1 cellular context compared by ENCODE assay signal in the genomic region with DNA sequence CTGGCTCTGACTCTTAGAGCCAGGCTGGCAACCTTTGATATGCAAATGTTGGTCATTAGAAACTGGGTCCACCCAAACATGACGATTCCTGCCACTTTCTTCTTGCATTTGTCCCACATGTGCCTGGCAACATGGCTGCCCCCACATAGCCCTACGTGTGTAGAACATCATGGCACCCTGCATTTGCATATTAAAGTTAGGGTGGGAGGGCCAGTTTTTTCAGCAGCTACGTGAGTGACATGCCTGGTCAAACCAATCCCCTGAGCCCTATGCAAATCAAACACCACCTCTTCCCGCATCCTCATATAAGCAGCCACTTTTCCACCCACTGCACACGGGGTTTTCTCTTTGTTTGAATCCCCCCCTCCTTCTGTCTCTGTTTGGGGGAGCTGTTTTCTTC.
TF ChIP-seq lines count a peak whose summit lies in the region.

No MANE protein-coding gene starts in this region.

TF ChIP-seq in GM23338, 12 proteins besides CTCF, POLR2A, EP300 and RAD21 (continued from another document):
- no peak for TF ChIP-seq JUNB (IDR thresholded peaks at IDR 0.05; ENCODE audit: unreplicated experiment)
- TF ChIP-seq POLR2AphosphoS5 (IDR thresholded peaks at IDR 0.05; ENCODE audit: low read depth) = no peak
- TF ChIP-seq CREB1 (CRISPR knock-in tag; IDR thresholded peaks at IDR 0.05; ENCODE audit: low read depth) = no peak
- TF ChIP-seq, protein P1, sequence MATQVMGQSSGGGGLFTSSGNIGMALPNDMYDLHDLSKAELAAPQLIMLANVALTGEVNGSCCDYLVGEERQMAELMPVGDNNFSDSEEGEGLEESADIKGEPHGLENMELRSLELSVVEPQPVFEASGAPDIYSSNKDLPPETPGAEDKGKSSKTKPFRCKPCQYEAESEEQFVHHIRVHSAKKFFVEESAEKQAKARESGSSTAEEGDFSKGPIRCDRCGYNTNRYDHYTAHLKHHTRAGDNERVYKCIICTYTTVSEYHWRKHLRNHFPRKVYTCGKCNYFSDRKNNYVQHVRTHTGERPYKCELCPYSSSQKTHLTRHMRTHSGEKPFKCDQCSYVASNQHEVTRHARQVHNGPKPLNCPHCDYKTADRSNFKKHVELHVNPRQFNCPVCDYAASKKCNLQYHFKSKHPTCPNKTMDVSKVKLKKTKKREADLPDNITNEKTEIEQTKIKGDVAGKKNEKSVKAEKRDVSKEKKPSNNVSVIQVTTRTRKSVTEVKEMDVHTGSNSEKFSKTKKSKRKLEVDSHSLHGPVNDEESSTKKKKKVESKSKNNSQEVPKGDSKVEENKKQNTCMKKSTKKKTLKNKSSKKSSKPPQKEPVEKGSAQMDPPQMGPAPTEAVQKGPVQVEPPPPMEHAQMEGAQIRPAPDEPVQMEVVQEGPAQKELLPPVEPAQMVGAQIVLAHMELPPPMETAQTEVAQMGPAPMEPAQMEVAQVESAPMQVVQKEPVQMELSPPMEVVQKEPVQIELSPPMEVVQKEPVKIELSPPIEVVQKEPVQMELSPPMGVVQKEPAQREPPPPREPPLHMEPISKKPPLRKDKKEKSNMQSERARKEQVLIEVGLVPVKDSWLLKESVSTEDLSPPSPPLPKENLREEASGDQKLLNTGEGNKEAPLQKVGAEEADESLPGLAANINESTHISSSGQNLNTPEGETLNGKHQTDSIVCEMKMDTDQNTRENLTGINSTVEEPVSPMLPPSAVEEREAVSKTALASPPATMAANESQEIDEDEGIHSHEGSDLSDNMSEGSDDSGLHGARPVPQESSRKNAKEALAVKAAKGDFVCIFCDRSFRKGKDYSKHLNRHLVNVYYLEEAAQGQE (IDR thresholded peaks at IDR 0.05; ENCODE audit: unreplicated experiment) = no peak
